Comparison of ENCODE assay signal across 1 cellular context in genomic region chr4:39166670-39167069, GRCh38.
TF ChIP-seq lines count a peak whose summit lies in the region.

No MANE protein-coding gene starts in this region.

TF ChIP-seq in GM23338, 12 proteins besides CTCF, POLR2A, EP300 and RAD21 (continued from another document):
- no peak for TF ChIP-seq REST (IDR thresholded peaks at IDR 0.05; ENCODE audit: unreplicated experiment)
- no peak for TF ChIP-seq CREB1 (CRISPR knock-in tag; IDR thresholded peaks at IDR 0.05; ENCODE audit: low read depth)
- TF ChIP-seq ZNF462 (CRISPR knock-in tag; IDR thresholded peaks at IDR 0.05), result no peak
- TF ChIP-seq ZNF114 (CRISPR knock-in tag; IDR thresholded peaks at IDR 0.05), result no peak
- no peak for TF ChIP-seq STAT1 (IDR thresholded peaks at IDR 0.05; ENCODE audit: unreplicated experiment)
- TF ChIP-seq POLR2AphosphoS5 (IDR thresholded peaks at IDR 0.05; ENCODE audit: low read depth), result no peak
- TF ChIP-seq ETS1 (IDR thresholded peaks at IDR 0.05), result no peak
